In genomic region chr16:19618876-19619275, GRCh38 we compare ENCODE assay signal across 17 cellular contexts.
DNase-seq lines count a peak whose midpoint lies in the region; ATAC-seq and TF ChIP-seq lines count a peak whose summit lies in the region.
"Had no signal": no experiment of that assay in that cellular context is flagged by ENCODE, and none has a peak within 500 bp of the region (broad histone marks: within the 10 kb centered on the region; RNA-seq: fewer than 3 reads in every experiment).

No MANE protein-coding gene starts in this region.

- H4K8ac ChIP-seq in H9 (replicated peaks; ENCODE audit: insufficient read length, low read depth, low read length): no peak overlapping the region

- H3K56ac ChIP-seq in H9 (ENCODE audit: insufficient read length, low read depth, low read length): no peak overlapping the region

- H3K4me3 Mint-ChIP-seq in H9: no peak overlapping the region
- H3K4me3 Mint-ChIP-seq in endodermal cell: no peak overlapping the region
- H3K4me3 Mint-ChIP-seq: B cell; CD4-positive, alpha-beta T cell; CD8-positive, alpha-beta T cell had no signal

- no peaks in the 10 kb centered on the region for H3K23me2 ChIP-seq in H9 (ENCODE audit: insufficient read length, low read depth, low read length, poor library complexity, severe bottlenecking)

- no peaks in the 10 kb centered on the region for H4K20me1 ChIP-seq in H9 (ENCODE audit: control insufficient read depth, insufficient read depth, insufficient read length)
- H4K20me1 ChIP-seq: BLaER1 treated with 17β-estradiol and CSF1 and Interleukin-3, amounts not matched to agents 10 nM and 100 nM had no signal

- H3K79me1 ChIP-seq in H9 (ENCODE audit: insufficient read depth, low read depth, low read length, poor library complexity, severe bottlenecking): no peaks in the 10 kb centered on the region

- H3K4me3 ChIP-seq in endodermal cell (ENCODE audit: low read length) (no peak overlapping the region), thyroid gland (replicated peaks in 1 of 3) (no peak overlapping the region)
- H3K4me3 ChIP-seq: A549; BLaER1 treated with 17β-estradiol and CSF1 and Interleukin-3, amounts not matched to agents 10 nM and 100 nM had no signal

- H4K5ac ChIP-seq in H9 (ENCODE audit: insufficient read length, low read depth, low read length): no peak overlapping the region

- H3K9me3 Mint-ChIP-seq in H9: no peaks in the 10 kb centered on the region
- H3K9me3 Mint-ChIP-seq in endodermal cell: no peaks in the 10 kb centered on the region
- H3K9me3 Mint-ChIP-seq: CD4-positive, alpha-beta T cell; CD8-positive, alpha-beta T cell had no signal

- H3T11ph ChIP-seq in H9 (ENCODE audit: low read length): no peak overlapping the region

- H3K9ac ChIP-seq in H9 (ENCODE audit: extremely low read depth, insufficient read length, low read length) (no peak overlapping the region), endodermal cell (ENCODE audit: extremely low read depth, low read length, poor library complexity, severe bottlenecking) (no peak overlapping the region)
- H3K9ac ChIP-seq: BLaER1 treated with 17β-estradiol and CSF1 and Interleukin-3, amounts not matched to agents 10 nM and 100 nM had no signal

- H3K23ac ChIP-seq in H9 (ENCODE audit: insufficient read length, low read depth, low read length): no peak overlapping the region

- H3K4me2 ChIP-seq in H9 (ENCODE audit: insufficient read depth, insufficient read length, low read length): no peak overlapping the region
- H3K4me2 ChIP-seq: A549; BLaER1 treated with 17β-estradiol and CSF1 and Interleukin-3, amounts not matched to agents 10 nM and 100 nM had no signal

- no peak overlapping the region for H2BK120ac ChIP-seq in H9 (ENCODE audit: low read depth, low read length, poor library complexity, severe bottlenecking)

- intact Hi-C loops in thyroid gland (cut with DNase I): no loop called here

- H3K14ac ChIP-seq in H9 (ENCODE audit: insufficient read depth, low read length): no peak overlapping the region

- H3K4ac ChIP-seq in H9 (ENCODE audit: low read depth, low read length): no peak overlapping the region

- no peak overlapping the region for H2BK20ac ChIP-seq in H9 (ENCODE audit: low read depth, low read length, poor library complexity, severe bottlenecking)

- H3K27me3 ChIP-seq in H9 (ENCODE audit: insufficient read depth, low read length): no peaks in the 10 kb centered on the region
- H3K27me3 ChIP-seq in endodermal cell (ENCODE audit: control insufficient read depth, insufficient read depth, low read length, poor library complexity, severe bottlenecking): no peaks in the 10 kb centered on the region
- H3K27me3 ChIP-seq in thyroid gland: no peaks in the 10 kb centered on the region
- H3K27me3 ChIP-seq: BLaER1 treated with 17β-estradiol and CSF1 and Interleukin-3, amounts not matched to agents 10 nM and 100 nM had no signal

- no peaks in the 10 kb centered on the region for H3K79me2 ChIP-seq in H9 (ENCODE audit: insufficient read depth, low read length)

- no peak for TF ChIP-seq POLR2A in thyroid gland (IDR thresholded peaks at IDR 0.05)

- H3K36me3 ChIP-seq in endodermal cell (ENCODE audit: control insufficient read depth, insufficient read depth, low read length): peaks cover 5% of the 10 kb centered on the region
- peaks cover 0 to 8% of the 10 kb centered on the region in 2 donors for H3K36me3 ChIP-seq in thyroid gland

- H3K36me3 Mint-ChIP-seq in H9 (ENCODE audit: insufficient read depth in 1 of 3, low read depth in 3 of 3): peaks cover 2 to 6% (median 4%) of the 10 kb centered on the region in 3 experiments; a peak in 4 of 7 replicates
- peaks cover 39% of the 10 kb centered on the region for H3K36me3 Mint-ChIP-seq in endodermal cell (ENCODE audit: low read depth)

- H3K9me3 ChIP-seq in H9 (ENCODE audit: control insufficient read depth, low read depth, low read length) (no peaks in the 10 kb centered on the region), endodermal cell (ENCODE audit: control insufficient read depth, low read length) (no peaks in the 10 kb centered on the region), thyroid gland (no peaks in the 10 kb centered on the region)
- H3K9me3 ChIP-seq: A549; BLaER1 treated with 17β-estradiol and CSF1 and Interleukin-3, amounts not matched to agents 10 nM and 100 nM; Caco-2 had no signal

- no peak overlapping the region for H4K91ac ChIP-seq in H9 (ENCODE audit: insufficient read length, low read depth, low read length)

- peak overlapping the region in 2 of 3 experiments; percentile 10 to 58; a peak in 2 of 7 replicates for H3K27ac Mint-ChIP-seq in H9
- no peak overlapping the region for H3K27ac Mint-ChIP-seq in endodermal cell
- H3K27ac Mint-ChIP-seq: B cell; CD4-positive, alpha-beta T cell; CD8-positive, alpha-beta T cell had no signal

- no peak overlapping the region for H2BK5ac ChIP-seq in H9 (ENCODE audit: insufficient read length, low read length)

- H3K4me1 ChIP-seq in H9 (ENCODE audit: insufficient read depth, low read length) (no peaks in the 10 kb centered on the region), endodermal cell (ENCODE audit: control insufficient read depth, insufficient read depth, low read length) (no peaks in the 10 kb centered on the region), thyroid gland (peaks cover 0 to 8% of the 10 kb centered on the region in 2 donors)
- H3K4me1 ChIP-seq: A549; BLaER1 treated with 17β-estradiol and CSF1 and Interleukin-3, amounts not matched to agents 10 nM and 100 nM; Caco-2 had no signal

- TF ChIP-seq CTCF in H9 (conservative IDR thresholded peaks at IDR 0.05) (no peak), endodermal cell (conservative IDR thresholded peaks at IDR 0.05) (no peak), thyroid gland (IDR thresholded peaks at IDR 0.05) (no peak)

- no CpG with 5 or more reads among the region's 9 CpGs for WGBS in H9 (ENCODE audit: extremely low coverage, insufficient read length, low lambda C conversion rate)
- 80 to 93% methylated on average over 2 to 9 of the region's 9 CpGs for WGBS in endodermal cell (ENCODE audit: insufficient coverage in 1 of 2, insufficient read length in 1 of 2), 2 experiments
- WGBS in thyroid gland, 2 donors: 43 to 59% methylated on average over 9 of the region's 9 CpGs

- H3K4me1 Mint-ChIP-seq in H9 (peaks cover 0 to 2% of the 10 kb centered on the region in 2 experiments; a peak in 1 of 4 replicates), endodermal cell (no peaks in the 10 kb centered on the region)
- H3K4me1 Mint-ChIP-seq: B cell had no signal

- H2BK12ac ChIP-seq in H9 (ENCODE audit: insufficient read length, low read depth, low read length): no peak overlapping the region

- H3K27ac ChIP-seq in H9 (ENCODE audit: insufficient read length, low read depth, low read length): no peak overlapping the region
- H3K27ac ChIP-seq in endodermal cell (ENCODE audit: low read depth, low read length): no peak overlapping the region
- peak overlapping the region in 2 of 3 donors; percentile 6 to 10 for H3K27ac ChIP-seq in thyroid gland
- H3K27ac ChIP-seq: 22Rv1; A549; BLaER1 treated with 17β-estradiol and CSF1 and Interleukin-3, amounts not matched to agents 10 nM and 100 nM; C4-2B had no signal

- no peak overlapping the region for H3K18ac ChIP-seq in H9 (ENCODE audit: insufficient read length, low read depth, low read length)

- no peak for ATAC-seq in GM21737 (IDR thresholded peaks at IDR 0.05; ENCODE audit: unreplicated experiment)
- ATAC-seq: A549; CD8-positive, alpha-beta T cell had no signal

- DNase-seq in H9 (no peak), endodermal cell (peak; percentile 5), thyroid gland (peak; percentile 69 to 71), NCI-H526 (lab: John Stamatoyannopoulos, UW) (no peak)
- DNase-seq: AML-193; Caco-2; Calu3; CD4-positive, alpha-beta T cell; CD8-positive, alpha-beta T cell; DMS79 treated with DMSO at 0.1 percent for 48 hours; GF-D8 had no signal

- no peak overlapping the region for H2AFZ ChIP-seq in H9 (ENCODE audit: low read length)

- no peak overlapping the region for H2AK5ac ChIP-seq in H9 (ENCODE audit: insufficient read length, low read length)

- H2BK15ac ChIP-seq in H9 (ENCODE audit: low read depth, low read length): no peak overlapping the region

- H3K27me3 Mint-ChIP-seq in H9 (ENCODE audit: low read depth) (no peaks in the 10 kb centered on the region), endodermal cell (ENCODE audit: insufficient read depth) (no peaks in the 10 kb centered on the region)
- H3K27me3 Mint-ChIP-seq: B cell; CD4-positive, alpha-beta T cell had no signal

Comparison
In these comparisons a context has a peak if more than half of its experiments do, and no peak if none do; other contexts are left out.
1. DNase-seq: peak in endodermal cell (single experiment) and thyroid gland (2 of 2); none in H9 (single experiment) and NCI-H526 (0 of 2).
2. H3K27ac ChIP-seq: peak in thyroid gland (2 of 3); none in H9 (single experiment) and endodermal cell (single experiment).